24 cellular contexts compared by ENCODE assay signal in the genomic region with DNA sequence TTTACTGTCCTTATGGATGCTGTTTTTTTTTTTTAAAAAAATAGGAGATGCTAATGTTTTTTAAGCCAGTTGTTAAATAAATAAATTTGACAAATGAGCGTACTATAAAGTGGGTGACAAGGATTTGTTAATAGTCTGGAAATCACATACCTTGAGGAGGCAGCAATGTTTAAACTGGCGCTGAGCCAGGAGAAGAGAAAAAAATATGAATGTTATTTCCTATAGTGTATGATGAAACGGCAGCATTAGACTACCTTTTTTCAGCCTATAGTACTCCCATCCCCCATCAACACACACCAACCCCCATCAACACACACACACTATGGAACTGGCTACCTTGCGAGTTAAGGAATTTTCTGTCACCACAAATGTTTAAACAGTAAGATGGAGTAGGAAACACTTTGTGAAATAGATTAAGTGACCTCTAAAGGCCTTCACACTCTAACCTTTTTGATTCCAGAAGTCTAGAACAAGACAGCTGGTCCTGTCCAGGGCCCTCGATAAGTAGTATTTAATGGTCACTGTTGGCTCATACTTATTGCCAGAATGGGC.
"Had no signal": no experiment of that assay in that cellular context is flagged by ENCODE, and none has a peak within 500 bp of the region (broad histone marks: within the 10 kb centered on the region; RNA-seq: fewer than 3 reads in every experiment).

No MANE protein-coding gene starts in this region.

- DNase-seq: activated CD4-positive, CD25-positive, alpha-beta regulatory T cell treated with anti-CD3 and anti-CD28 coated beads, Interleukin-2, amount 50 U/mL, for 72 hours; activated CD8-positive, alpha-beta memory T cell treated with anti-CD3 and anti-CD28 coated beads for 24 hours; activated CD8-positive, alpha-beta memory T cell treated with anti-CD3 and anti-CD28 coated beads, Interleukin-2, amount 50 U/mL, for 48 hours; activated effector memory CD4-positive, alpha-beta T cell treated with anti-CD3 and anti-CD28 coated beads, Interleukin-2, amount 50 U/mL, for 16 hours; activated naive CD4-positive, alpha-beta T cell treated with anti-CD3 and anti-CD28 coated beads, Interleukin-2, amount 50 U/mL, for 16 hours; activated T-cell treated with anti-CD3 and anti-CD28 coated beads, Interleukin-2, amount 50 U/mL, for 72 hours; endodermal cell; erythroblast; left ventricle myocardium inferior; mesenchymal stem cell; mucosa of descending colon; naive B cell; ovary; psoas muscle; right cardiac atrium; stimulated activated CD4-positive, alpha-beta T cell treated with anti-CD3 and anti-CD28 coated beads, Interleukin-2, amount 100 ng/mL, for 48 hours; stomach; T-helper 2 cell; trophoblast cell had no signal

- H3K4me1 ChIP-seq: left ventricle myocardium inferior, stomach had no signal

- H3K4me3 ChIP-seq: cardiac muscle cell, left ventricle myocardium inferior, mucosa of descending colon, ovary, psoas muscle, skin epidermis, stomach had no signal

- H3K9me3 Mint-ChIP-seq: activated T-cell treated with anti-CD3 and anti-CD28 coated beads, Interleukin-2, amount 50 U/mL, for 72 hours; endodermal cell; naive B cell had no signal

- H3K27me3 Mint-ChIP-seq: naive B cell had no signal

- H3K27ac ChIP-seq: cardiac muscle cell, left ventricle myocardium inferior, ovary, psoas muscle, skin epidermis, stomach, VCaP had no signal

- ATAC-seq: activated T-cell treated with anti-CD3 and anti-CD28 coated beads, Interleukin-2, amount 50 U/mL, for 72 hours; mucosa of descending colon; psoas muscle; right cardiac atrium had no signal

- H3K4me3 Mint-ChIP-seq: endodermal cell, naive B cell had no signal

- FAIRE-seq: astrocyte, frontal cortex had no signal

- H3K27me3 ChIP-seq: cardiac muscle cell, ovary, stomach had no signal

- H3K36me3 ChIP-seq: cardiac muscle cell, ovary, stomach had no signal

- H3K9me3 ChIP-seq: left ventricle myocardium inferior, mucosa of descending colon, ovary, psoas muscle, stomach had no signal

- H3K27ac Mint-ChIP-seq: activated T-cell treated with anti-CD3 and anti-CD28 coated beads, Interleukin-2, amount 50 U/mL, for 72 hours; endodermal cell had no signal
